16 cellular contexts compared by ENCODE assay signal in genomic region chr3:52507359-52507758, GRCh38. TPM values are rescaled to one million over a fixed set of nuclear protein-coding genes. Genes with fewer than 3 reads are reported as not detected.
DNase-seq lines count a peak whose midpoint lies in the region; ATAC-seq and TF ChIP-seq lines count a peak whose summit lies in the region.
"Had no signal": no experiment of that assay in that cellular context is flagged by ENCODE, and none has a peak within 500 bp of the region (broad histone marks: within the 10 kb centered on the region; RNA-seq: fewer than 3 reads in every experiment).

No MANE protein-coding gene starts in this region.

- ATAC-seq in HG02981 (IDR thresholded peaks at IDR 0.05; ENCODE audit: unreplicated experiment) = no peak
- ATAC-seq: activated T-cell treated with anti-CD3 and anti-CD28 coated beads, Interleukin-2, amount 50 U/mL, for 72 hours; effector memory CD8-positive, alpha-beta T cell had no signal

- DNase-seq in DMS53 treated with DMSO at 0.1 percent for 48 hours (lab: John Stamatoyannopoulos, UW; ENCODE audit: unreplicated experiment) (peak; percentile 25), LoVo (ENCODE audit: low spot score) (peak; percentile 44), choroid plexus epithelial cell (ENCODE audit: low read depth) (peak; percentile 28), myocyte (ENCODE audit: low read depth) (peak; percentile 87), superior temporal gyrus (ENCODE audit: extremely low spot score) (no peak), CD1c-positive myeloid dendritic cell (ENCODE audit: extremely low spot score) (no peak), SIG-M5 (lab: John Stamatoyannopoulos, UW) (no peak)
- DNase-seq: activated CD4-positive, alpha-beta T cell treated with anti-CD3 and anti-CD28 coated beads for 1 hour; activated T-cell treated with anti-CD3 and anti-CD28 coated beads, Interleukin-2, amount 50 U/mL, for 72 hours; CD4-positive, CD25-positive, alpha-beta regulatory T cell; effector memory CD8-positive, alpha-beta T cell; NCI-H1105 treated with DMSO at 0.1 percent for 48 hours; NCI-H524 treated with DMSO at 0.1 percent for 48 hours had no signal

- TF ChIP-seq CTCF in choroid plexus epithelial cell (conservative IDR thresholded peaks at IDR 0.05; ENCODE audit: low read depth, low read length) = no peak

- no peak overlapping the region for H3K4me3 ChIP-seq in choroid plexus epithelial cell (ENCODE audit: low read depth, low read length)
- H3K4me3 ChIP-seq: ascending aorta had no signal

RNA-seq across cellular contexts. Expression of gene STAB1, which starts 12.2 kb away (rescaled TPM):
- 0.16 and 0.59 TPM in 2 replicates for total RNA-seq in myocyte
- 0.15 TPM for polyA plus RNA-seq in myocyte (2012)
- total RNA-seq: SK-MEL-5 had no signal
- polyA plus RNA-seq: CD4-positive, CD25-positive, alpha-beta regulatory T cell had no signal

RNA-seq across cellular contexts. Expression of gene NT5DC2, which starts 26.3 kb away (rescaled TPM):
- 45.0 and 50.3 TPM in 2 replicates for total RNA-seq in myocyte
- polyA plus RNA-seq in myocyte (2012) = 117 TPM

RNA-seq across cellular contexts. Expression of gene UQCC5, which starts 29.0 kb away (rescaled TPM):
- 1.6 and 22.1 TPM in 2 replicates for total RNA-seq in myocyte
- polyA plus RNA-seq in myocyte (2012) = 106 TPM
- total RNA-seq: ascending aorta had no signal

RNA-seq across cellular contexts. Expression of gene NISCH, which starts 52.0 kb away (rescaled TPM):
- 63.9 and 93.0 TPM in 2 replicates for total RNA-seq in myocyte
- 105 TPM for polyA plus RNA-seq in myocyte (2012)

RNA-seq across cellular contexts. Expression of gene TNNC1, which starts 53.5 kb away (rescaled TPM):
- 3,730 and 3,876 TPM in 2 replicates for total RNA-seq in myocyte
- 2,191 TPM for polyA plus RNA-seq in myocyte (2012)

Comparison
In these comparisons a context has a peak if more than half of its experiments do, and no peak if none do; other contexts are left out.
1. DNase-seq: peak in DMS53 treated with DMSO at 0.1 percent for 48 hours (single experiment), LoVo (single experiment), choroid plexus epithelial cell (single experiment) and myocyte (single experiment); none in superior temporal gyrus (single experiment), CD1c-positive myeloid dendritic cell (single experiment) and SIG-M5 (single experiment).